ENCODE assay signal across 17 cellular contexts in the genomic region with DNA sequence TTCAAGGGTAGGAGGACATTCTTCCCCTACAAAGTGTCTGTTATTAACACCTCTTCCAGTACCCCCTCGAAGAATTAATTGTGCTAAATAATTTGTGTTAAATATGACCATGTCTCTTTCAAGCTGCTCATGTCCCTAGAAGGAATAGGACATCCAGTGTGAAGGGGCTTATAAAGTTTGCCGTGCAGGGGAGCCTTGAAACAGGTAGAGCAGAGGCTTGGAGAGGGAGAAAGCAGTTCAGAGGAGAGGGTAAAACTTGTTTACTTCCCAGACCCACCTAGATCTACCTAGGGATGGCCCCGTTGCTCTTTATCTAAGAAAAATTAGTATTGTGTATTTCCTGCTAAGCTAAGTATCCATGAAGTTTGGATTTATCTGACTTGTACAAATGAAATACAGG.
A peak's percentile ranks its signal among the peaks of the same experiment; 100 is the strongest.
DNase-seq lines count a peak whose midpoint lies in the region; ATAC-seq and TF ChIP-seq lines count a peak whose summit lies in the region.
"Had no signal": no experiment of that assay in that cellular context is flagged by ENCODE, and none has a peak within 500 bp of the region (broad histone marks: within the 10 kb centered on the region; RNA-seq: fewer than 3 reads in every experiment).

No MANE protein-coding gene starts in this region.

- H3K9me3 ChIP-seq in HEK293 (ENCODE audit: control insufficient read depth, insufficient read depth, low read depth, low read length): no peaks in the 10 kb centered on the region
- H3K9me3 ChIP-seq in esophagus (ENCODE audit: control insufficient read depth in 2 of 2, insufficient read depth in 1 of 2, low read depth in 1 of 2, low read length in 1 of 2): peaks cover 0 to 3% of the 10 kb centered on the region in 2 donors
- H3K9me3 ChIP-seq: A549; BLaER1 treated with 17β-estradiol and CSF1 and Interleukin-3, amounts not matched to agents 10 nM and 100 nM; Caco-2 had no signal

- H3K27ac ChIP-seq in HEK293 (ENCODE audit: extremely low read depth, low read depth, low read length) (no peak overlapping the region), esophagus (ENCODE audit: low read depth in 2 of 2, low read length in 1 of 2) (peak overlapping the region; percentile 72 to 83)
- H3K27ac ChIP-seq: 22Rv1; A549; BLaER1 treated with 17β-estradiol and CSF1 and Interleukin-3, amounts not matched to agents 10 nM and 100 nM; C4-2B had no signal

- H3K27me3 ChIP-seq in esophagus (ENCODE audit: control insufficient read depth in 1 of 2, insufficient read depth in 2 of 2, low read length in 2 of 2): no peaks in the 10 kb centered on the region
- H3K27me3 ChIP-seq: BLaER1 treated with 17β-estradiol and CSF1 and Interleukin-3, amounts not matched to agents 10 nM and 100 nM had no signal

- CTCF ChIA-PET in HEK293 (lab: Yijun Ruan, JAX): interaction anchor here (0.6 kb wide), 1 partner anchor 9 kb away, joined by 5 read pairs; no protein-coding TSS in a partner anchor

- H3K36me3 ChIP-seq in HEK293 (ENCODE audit: control insufficient read depth in 2 of 2, insufficient read depth in 1 of 2, low read length in 2 of 2) (no peaks in the 10 kb centered on the region), esophagus (ENCODE audit: control insufficient read depth in 2 of 2, insufficient read depth in 2 of 2, low read length in 1 of 2) (no peaks in the 10 kb centered on the region)
- H3K36me3 ChIP-seq: BLaER1 treated with 17β-estradiol and CSF1 and Interleukin-3, amounts not matched to agents 10 nM and 100 nM had no signal

- WGBS in esophagus, 2 donors: 62 to 69% methylated on average over 3 of the region's 3 CpGs

- H3K4me3 ChIP-seq in HEK293 (ENCODE audit: low read depth, low read length) (no peak overlapping the region), esophagus (ENCODE audit: low read depth in 1 of 2, low read length in 2 of 2) (no peak overlapping the region)
- H3K4me3 ChIP-seq: A549; BLaER1 treated with 17β-estradiol and CSF1 and Interleukin-3, amounts not matched to agents 10 nM and 100 nM had no signal

- H3K9me3 Mint-ChIP-seq in nephron progenitor cell: peaks cover 9% of the 10 kb centered on the region
- H3K9me3 Mint-ChIP-seq: CD4-positive, alpha-beta T cell; CD8-positive, alpha-beta T cell had no signal

- POLR2A ChIA-PET in HEK293 (lab: Yijun Ruan, JAX): no interaction called here

- TF ChIP-seq CTCF in HEK293 (tag by site-specific recombination; IDR thresholded peaks at IDR 0.05) (no peak), nephron progenitor cell (IDR thresholded peaks at IDR 0.05) (no peak)

- no peak overlapping the region for H3K4me3 Mint-ChIP-seq in nephron progenitor cell
- H3K4me3 Mint-ChIP-seq: B cell; CD4-positive, alpha-beta T cell; CD8-positive, alpha-beta T cell had no signal

- H3K4me1 Mint-ChIP-seq in nephron progenitor cell: peaks cover 22% of the 10 kb centered on the region
- H3K4me1 Mint-ChIP-seq: B cell had no signal

- DNase-seq in nephron progenitor cell (no peak), NCI-H345 treated with DMSO at 0.1 percent for 48 hours (lab: John Stamatoyannopoulos, UW; ENCODE audit: unreplicated experiment) (no peak)
- DNase-seq: AML-193; Caco-2; Calu3; CD4-positive, alpha-beta T cell; CD8-positive, alpha-beta T cell; DMS79 treated with DMSO at 0.1 percent for 48 hours; GF-D8 had no signal

- H3K4me1 ChIP-seq in HEK293 (ENCODE audit: control insufficient read depth, insufficient read depth, low read length) (no peaks in the 10 kb centered on the region), esophagus (ENCODE audit: control insufficient read depth in 2 of 2, insufficient read depth in 2 of 2, low read length in 1 of 2) (no peaks in the 10 kb centered on the region)
- H3K4me1 ChIP-seq: A549; BLaER1 treated with 17β-estradiol and CSF1 and Interleukin-3, amounts not matched to agents 10 nM and 100 nM; Caco-2 had no signal

- H3K36me3 Mint-ChIP-seq in nephron progenitor cell (ENCODE audit: low read depth): no peaks in the 10 kb centered on the region
- H3K36me3 Mint-ChIP-seq: CD8-positive, alpha-beta T cell had no signal

- H3K27ac Mint-ChIP-seq in nephron progenitor cell: peak overlapping the region; percentile 50
- H3K27ac Mint-ChIP-seq: B cell; CD4-positive, alpha-beta T cell; CD8-positive, alpha-beta T cell had no signal

- H3K27me3 Mint-ChIP-seq in nephron progenitor cell (ENCODE audit: low read depth, poor library complexity): peaks cover 10% of the 10 kb centered on the region

- no peak for ATAC-seq in HG02678 (IDR thresholded peaks at IDR 0.05; ENCODE audit: unreplicated experiment)
- ATAC-seq: A549; CD8-positive, alpha-beta T cell had no signal

TF ChIP-seq in HEK293, 187 proteins besides CTCF, POLR2A, EP300 and RAD21:
- TF ChIP-seq ZNF423 (tag by site-specific recombination; IDR thresholded peaks at IDR 0.05): no peak
- TF ChIP-seq, protein P1, sequence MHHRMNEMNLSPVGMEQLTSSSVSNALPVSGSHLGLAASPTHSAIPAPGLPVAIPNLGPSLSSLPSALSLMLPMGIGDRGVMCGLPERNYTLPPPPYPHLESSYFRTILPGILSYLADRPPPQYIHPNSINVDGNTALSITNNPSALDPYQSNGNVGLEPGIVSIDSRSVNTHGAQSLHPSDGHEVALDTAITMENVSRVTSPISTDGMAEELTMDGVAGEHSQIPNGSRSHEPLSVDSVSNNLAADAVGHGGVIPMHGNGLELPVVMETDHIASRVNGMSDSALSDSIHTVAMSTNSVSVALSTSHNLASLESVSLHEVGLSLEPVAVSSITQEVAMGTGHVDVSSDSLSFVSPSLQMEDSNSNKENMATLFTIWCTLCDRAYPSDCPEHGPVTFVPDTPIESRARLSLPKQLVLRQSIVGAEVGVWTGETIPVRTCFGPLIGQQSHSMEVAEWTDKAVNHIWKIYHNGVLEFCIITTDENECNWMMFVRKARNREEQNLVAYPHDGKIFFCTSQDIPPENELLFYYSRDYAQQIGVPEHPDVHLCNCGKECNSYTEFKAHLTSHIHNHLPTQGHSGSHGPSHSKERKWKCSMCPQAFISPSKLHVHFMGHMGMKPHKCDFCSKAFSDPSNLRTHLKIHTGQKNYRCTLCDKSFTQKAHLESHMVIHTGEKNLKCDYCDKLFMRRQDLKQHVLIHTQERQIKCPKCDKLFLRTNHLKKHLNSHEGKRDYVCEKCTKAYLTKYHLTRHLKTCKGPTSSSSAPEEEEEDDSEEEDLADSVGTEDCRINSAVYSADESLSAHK (tag by site-specific recombination; IDR thresholded peaks at IDR 0.05): peak; percentile 95
